In genomic region chr2:28390241-28390856, GRCh38 we compare ENCODE assay signal across 1 cellular context.
A peak's percentile ranks its signal among the peaks of the same experiment; 100 is the strongest.
TF ChIP-seq lines count a peak whose summit lies in the region.

No MANE protein-coding gene starts in this region.

TF ChIP-seq in HepG2, 621 proteins besides CTCF, POLR2A, EP300 and RAD21 (continued from another document and continues in another):
- TF ChIP-seq ATF3 (CRISPR knock-in tag; IDR thresholded peaks at IDR 0.05) (peak; percentile 79; the same call in 1 of the 2 replicates), CHD2 (IDR thresholded peaks at IDR 0.05; ENCODE audit: low read depth, low read length) (no peak), TSC22D2 (CRISPR knock-in tag; IDR thresholded peaks at IDR 0.05; ENCODE audit: borderline replicate concordance) (no peak), ZNF180 (CRISPR knock-in tag; IDR thresholded peaks at IDR 0.05; ENCODE audit: borderline replicate concordance, low read depth) (no peak), ZNF562 (CRISPR knock-in tag; IDR thresholded peaks at IDR 0.05; ENCODE audit: borderline replicate concordance) (peak; percentile 64; the same call in 1 of the 2 replicates), NFRKB (IDR thresholded peaks at IDR 0.05) (no peak), ZBTB14 (CRISPR knock-in tag; IDR thresholded peaks at IDR 0.05) (peak; percentile 79), ZNF841 (CRISPR knock-in tag; IDR thresholded peaks at IDR 0.05; ENCODE audit: borderline replicate concordance) (0 out of 2 replicates have a peak, but pooled peaks have one; percentile 14), HMGXB3 (CRISPR knock-in tag; IDR thresholded peaks at IDR 0.05; ENCODE audit: borderline replicate concordance) (no peak), KLF6 (CRISPR knock-in tag; IDR thresholded peaks at IDR 0.05) (peak; percentile 78), SETDB1 (CRISPR knock-in tag; IDR thresholded peaks at IDR 0.05; ENCODE audit: borderline replicate concordance) (no peak), ZNF629 (CRISPR knock-in tag; conservative IDR thresholded peaks at IDR 0.05) (no peak), HNF4A (CRISPR knock-in tag; IDR thresholded peaks at IDR 0.05) (no peak), FIP1L1 (IDR thresholded peaks at IDR 0.05; ENCODE audit: borderline replicate concordance, insufficient read depth, low read depth, low read length) (no peak), ZNF570 (CRISPR knock-in tag; IDR thresholded peaks at IDR 0.05; ENCODE audit: borderline replicate concordance) (no peak), JUNB (CRISPR knock-in tag; IDR thresholded peaks at IDR 0.05; ENCODE audit: borderline replicate concordance) (no peak), ZNF432 (CRISPR knock-in tag; IDR thresholded peaks at IDR 0.05; ENCODE audit: borderline replicate concordance) (no peak), ZSCAN12 (CRISPR knock-in tag; IDR thresholded peaks at IDR 0.05) (no peak), UBTF (CRISPR knock-in tag; IDR thresholded peaks at IDR 0.05) (peak; percentile 57), SOX13 (IDR thresholded peaks at IDR 0.05) (no peak), SOX13 (CRISPR knock-in tag; conservative IDR thresholded peaks at IDR 0.05 in 1 of 2, IDR thresholded peaks at IDR 0.05 in 1 of 2) (no peak; a peak in 1 of 4 replicates), ZNF24 (IDR thresholded peaks at IDR 0.05) (no peak), ZNF646 (CRISPR knock-in tag; IDR thresholded peaks at IDR 0.05) (no peak), GFI1 (CRISPR knock-in tag; IDR thresholded peaks at IDR 0.05; ENCODE audit: borderline replicate concordance) (no peak), ZBTB34 (CRISPR knock-in tag; IDR thresholded peaks at IDR 0.05) (no peak), ZUFSP (CRISPR knock-in tag; IDR thresholded peaks at IDR 0.05; ENCODE audit: borderline replicate concordance) (no peak), PREB (CRISPR knock-in tag; IDR thresholded peaks at IDR 0.05) (no peak), ZNF557 (CRISPR knock-in tag; IDR thresholded peaks at IDR 0.05) (no peak), THAP11 (CRISPR knock-in tag; IDR thresholded peaks at IDR 0.05) (no peak; the same call in 1 of the 2 replicates), TIGD3 (CRISPR knock-in tag; IDR thresholded peaks at IDR 0.05; ENCODE audit: borderline replicate concordance) (no peak), CREB3 (CRISPR knock-in tag; IDR thresholded peaks at IDR 0.05) (no peak; the same call in 1 of the 2 replicates)
